Comparison of ENCODE assay signal across 18 cellular contexts in genomic region chr1:180244840-180245239, GRCh38. TPM values are rescaled to one million over a fixed set of nuclear protein-coding genes. Genes with fewer than 3 reads are reported as not detected.
DNase-seq lines count a peak whose midpoint lies in the region; ATAC-seq and TF ChIP-seq lines count a peak whose summit lies in the region.
"Had no signal": no experiment of that assay in that cellular context is flagged by ENCODE, and none has a peak within 500 bp of the region (broad histone marks: within the 10 kb centered on the region; RNA-seq: fewer than 3 reads in every experiment).

No MANE protein-coding gene starts in this region.

- no peaks in the 10 kb centered on the region for H3F3A ChIP-seq in Loucy (ENCODE audit: low read depth)

- H3K36me3 ChIP-seq in BLaER1 treated with 17β-estradiol and CSF1 and Interleukin-3, amounts not matched to agents 10 nM and 100 nM = no peaks in the 10 kb centered on the region
- H3K36me3 ChIP-seq in Loucy (ENCODE audit: insufficient read depth, low read length) = no peaks in the 10 kb centered on the region
- H3K36me3 ChIP-seq in neuronal stem cell (replicated peaks in 1 of 2; ENCODE audit: control insufficient read depth in 2 of 2, insufficient read depth in 2 of 2, low read length in 2 of 2) = no peaks in the 10 kb centered on the region
- H3K36me3 ChIP-seq: HAP-1 had no signal

- peak overlapping the region; percentile 61 for H2AK5ac ChIP-seq in neuronal stem cell (ENCODE audit: low read depth, low read length)

- H3K4me2 ChIP-seq in BLaER1 treated with 17β-estradiol and CSF1 and Interleukin-3, amounts not matched to agents 10 nM and 100 nM = peak overlapping the region in 7 of 11 experiments; percentile 4 to 43 (median 38); a peak in 9 of 22 replicates
- H3K4me2 ChIP-seq in Loucy (ENCODE audit: low read depth, low read length, poor library complexity, severe bottlenecking) (no peak overlapping the region), neuronal stem cell (ENCODE audit: insufficient read depth, low read length, poor library complexity, severe bottlenecking) (no peak overlapping the region)
- H3K4me2 ChIP-seq: SK-N-SH had no signal

- peak; percentile 97 for ATAC-seq in left colon
- ATAC-seq in GM18870 (IDR thresholded peaks at IDR 0.05; ENCODE audit: unreplicated experiment) = no peak
- no peak for ATAC-seq in HG03571 (IDR thresholded peaks at IDR 0.05; ENCODE audit: unreplicated experiment)

- H2BK15ac ChIP-seq in neuronal stem cell (ENCODE audit: low read length) = no peak overlapping the region

- DNase-seq in left colon (peak in 1 of 2 donors; percentile 24), neuronal stem cell (ENCODE audit: low spot score) (no peak), lower leg skin (ENCODE audit: low spot score in 2 of 2) (no peak), AG08396 (ENCODE audit: low spot score) (no peak)
- DNase-seq: C1 segment of cervical spinal cord; CD8-positive, alpha-beta memory T cell; NCI-H1105; NCI-H2081; NCI-H446 treated with DMSO at 0.1 percent for 48 hours; NCI-H774; RPMI8226; SHP77 treated with DMSO at 0.1 percent for 48 hours; SK-N-SH had no signal

- H2BK120ac ChIP-seq in neuronal stem cell (ENCODE audit: low read depth, low read length) = no peak overlapping the region

- intact Hi-C loops in left colon (cut with DNase I, micrococcal nuclease) = no loop called here
- intact Hi-C loops in lower leg skin (cut with DNase I; ENCODE audit: low total_unique reads) = no loop called here

- no peak overlapping the region for H3K23ac ChIP-seq in neuronal stem cell (ENCODE audit: low read depth, low read length, poor library complexity)

- H3K9ac ChIP-seq in BLaER1 treated with 17β-estradiol and CSF1 and Interleukin-3, amounts not matched to agents 10 nM and 100 nM = no peak overlapping the region
- H3K9ac ChIP-seq in Loucy (ENCODE audit: low read depth, low read length, poor library complexity, severe bottlenecking) = no peak overlapping the region
- no peak overlapping the region for H3K9ac ChIP-seq in neuronal stem cell (ENCODE audit: low read depth, low read length, poor library complexity)
- H3K9ac ChIP-seq: SK-N-SH had no signal

- no peak overlapping the region for H3K4ac ChIP-seq in neuronal stem cell (ENCODE audit: low read length)

- no peak overlapping the region for H3K14ac ChIP-seq in neuronal stem cell (ENCODE audit: low read length)

- H4K20me1 ChIP-seq in BLaER1 treated with 17β-estradiol and CSF1 and Interleukin-3, amounts not matched to agents 10 nM and 100 nM = peaks cover 0 to 5% (median 0%) of the 10 kb centered on the region in 11 experiments; a peak in 5 of 22 replicates
- no peaks in the 10 kb centered on the region for H4K20me1 ChIP-seq in Loucy (ENCODE audit: insufficient read depth, low read length, poor library complexity, severe bottlenecking)

- H2BK12ac ChIP-seq in neuronal stem cell (ENCODE audit: low read length) = no peak overlapping the region

- peaks cover 0 to 9% (median 6%) of the 10 kb centered on the region in 10 experiments; a peak in 9 of 20 replicates for H3K4me1 ChIP-seq in BLaER1 treated with 17β-estradiol and CSF1 and Interleukin-3, amounts not matched to agents 10 nM and 100 nM
- H3K4me1 ChIP-seq in Loucy (ENCODE audit: insufficient read depth, low read length, poor library complexity, severe bottlenecking) (peaks cover 14% of the 10 kb centered on the region), neuronal stem cell (ENCODE audit: control insufficient read depth in 2 of 2, insufficient read depth in 1 of 2, low read depth in 1 of 2, low read length in 2 of 2) (peaks cover 0 to 6% of the 10 kb centered on the region in 2 donors)
- H3K4me1 ChIP-seq: HAP-1 had no signal

- H3K27ac ChIP-seq in BLaER1 treated with 17β-estradiol and CSF1 and Interleukin-3, amounts not matched to agents 10 nM and 100 nM = no peak overlapping the region
- H3K27ac ChIP-seq in neuronal stem cell (replicated peaks; ENCODE audit: low read length) = no peak overlapping the region

- H3K79me2 ChIP-seq in Loucy (ENCODE audit: insufficient read depth, low read length) = no peaks in the 10 kb centered on the region

- no peak overlapping the region for H2BK5ac ChIP-seq in neuronal stem cell (ENCODE audit: low read length)

- no CpG with 5 or more reads among the region's 6 CpGs for WGBS in neuronal stem cell (ENCODE audit: extremely low coverage in 2 of 2, insufficient read length in 2 of 2, insufficient replicate concordance in 1 of 2), 2 donors
- WGBS in lower leg skin, 2 donors = 84 to 93% methylated on average over 6 of the region's 6 CpGs

- H3K79me1 ChIP-seq in neuronal stem cell (ENCODE audit: low read depth, low read length) = no peaks in the 10 kb centered on the region

- no peak overlapping the region for H4K91ac ChIP-seq in neuronal stem cell (ENCODE audit: low read depth, low read length, poor library complexity)

- TF ChIP-seq CTCF in Loucy (conservative IDR thresholded peaks at IDR 0.05; ENCODE audit: low read length) (no peak), lower leg skin (IDR thresholded peaks at IDR 0.05) (no peak)

- no peak overlapping the region for H3K4me3 ChIP-seq in BLaER1 treated with 17β-estradiol and CSF1 and Interleukin-3, amounts not matched to agents 10 nM and 100 nM
- H3K4me3 ChIP-seq in Loucy (ENCODE audit: low read length, poor library complexity, severe bottlenecking) = no peak overlapping the region
- H3K4me3 ChIP-seq in neuronal stem cell (ENCODE audit: low read length in 2 of 2) = no peak overlapping the region
- H3K4me3 ChIP-seq in lower leg skin (ENCODE audit: low read depth, poor library complexity, severe bottlenecking) = no peak overlapping the region
- H3K4me3 ChIP-seq: HAP-1 had no signal

- peak overlapping the region; percentile 5; the same call in 1 of the 2 replicates for H2AFZ ChIP-seq in Loucy (ENCODE audit: low read length)
- no peak overlapping the region for H2AFZ ChIP-seq in neuronal stem cell (ENCODE audit: low read length)

- no peaks in the 10 kb centered on the region for H3K9me2 ChIP-seq in Loucy (replicated peaks; ENCODE audit: low read depth, low read length)
- H3K9me2 ChIP-seq: SK-N-SH had no signal

- peak overlapping the region; percentile 79 for H3K18ac ChIP-seq in neuronal stem cell (ENCODE audit: low read length)

- no peak overlapping the region for H4K8ac ChIP-seq in neuronal stem cell (ENCODE audit: low read depth, low read length)

- H3K9me3 ChIP-seq in BLaER1 treated with 17β-estradiol and CSF1 and Interleukin-3, amounts not matched to agents 10 nM and 100 nM (replicated peaks in 1 of 11) = no peaks in the 10 kb centered on the region
- no peaks in the 10 kb centered on the region for H3K9me3 ChIP-seq in Loucy (ENCODE audit: insufficient read depth, low read depth, low read length)
- no peaks in the 10 kb centered on the region for H3K9me3 ChIP-seq in neuronal stem cell (replicated peaks in 1 of 2; ENCODE audit: control insufficient read depth in 2 of 2, insufficient read depth in 1 of 2, low read depth in 1 of 2, low read length in 2 of 2)
- H3K9me3 ChIP-seq: HAP-1, SK-N-SH had no signal

- TF ChIP-seq POLR2A in lower leg skin (IDR thresholded peaks at IDR 0.05) = no peak

- H3K27me3 ChIP-seq in BLaER1 treated with 17β-estradiol and CSF1 and Interleukin-3, amounts not matched to agents 10 nM and 100 nM = peaks cover 31 to 44% (median 40%) of the 10 kb centered on the region in 11 experiments
- H3K27me3 ChIP-seq in Loucy (ENCODE audit: insufficient read depth, low read length, poor library complexity, severe bottlenecking) = no peaks in the 10 kb centered on the region
- H3K27me3 ChIP-seq in neuronal stem cell (ENCODE audit: control insufficient read depth in 3 of 3, insufficient read depth in 3 of 3, low read depth in 1 of 3, low read length in 3 of 3) = peaks cover 3 to 72% (median 13%) of the 10 kb centered on the region in 3 experiments

RNA-seq across cellular contexts. Expression of gene LHX4, which starts 14.8 kb away (rescaled TPM):
- total RNA-seq in left colon (1 to 10 TPM in 1 of 2 donors, under 1 TPM in 1; 0.58 to 1.7 TPM), lower leg skin (under 1 TPM in 3 of 4 donors, not detected in 1; 0.08 to 0.32 (median 0.17) TPM)
- polyA plus RNA-seq in neuronal stem cell (2013, experiment 1 of 2) = 0.06 TPM
- 0.08 TPM for polyA plus RNA-seq in neuronal stem cell (2013, experiment 2 of 2)
- total RNA-seq: CD8-positive, alpha-beta memory T cell had no signal
- polyA plus RNA-seq: SK-N-SH had no signal

Comparison
In these comparisons a context has a peak if more than half of its experiments do, and no peak if none do; other contexts are left out.
1. H3K4me2 ChIP-seq: peak in BLaER1 treated with 17β-estradiol and CSF1 and Interleukin-3, amounts not matched to agents 10 nM and 100 nM (7 of 11); none in Loucy (single experiment) and neuronal stem cell (single experiment).